Comparison of ENCODE assay signal across 10 cellular contexts in genomic region chr11:567036-567628, GRCh38. TPM values are rescaled to one million over a fixed set of nuclear protein-coding genes. Genes with fewer than 3 reads are reported as not detected.
DNase-seq lines count a peak whose midpoint lies in the region; ATAC-seq and TF ChIP-seq lines count a peak whose summit lies in the region.
"Had no signal": no experiment of that assay in that cellular context is flagged by ENCODE, and none has a peak within 500 bp of the region (broad histone marks: within the 10 kb centered on the region; RNA-seq: fewer than 3 reads in every experiment).

No MANE protein-coding gene starts in this region.

- H3K27me3 Mint-ChIP-seq in CD4-positive, alpha-beta memory T cell = no peaks in the 10 kb centered on the region
- peaks cover 11% of the 10 kb centered on the region for H3K27me3 Mint-ChIP-seq in neural progenitor cell (ENCODE audit: insufficient read depth, low read depth)

- H3K79me2 ChIP-seq in neural progenitor cell (ENCODE audit: low read depth) = peaks cover 7% of the 10 kb centered on the region

- H3K9ac ChIP-seq in colonic mucosa (ENCODE audit: low read depth in 2 of 2, low read length in 2 of 2) (peak overlapping the region; percentile 73 to 91), neural progenitor cell (no peak overlapping the region)

- no peaks in the 10 kb centered on the region for H3K9me3 Mint-ChIP-seq in CD4-positive, alpha-beta memory T cell
- no peaks in the 10 kb centered on the region for H3K9me3 Mint-ChIP-seq in neural progenitor cell

- peaks cover 42% of the 10 kb centered on the region for H3F3A ChIP-seq in neural progenitor cell (ENCODE audit: low read depth)

- no peaks in the 10 kb centered on the region for H3K9me3 ChIP-seq in CD4-positive, alpha-beta memory T cell (ENCODE audit: control insufficient read depth in 1 of 2, low read length in 2 of 2)
- no peaks in the 10 kb centered on the region for H3K9me3 ChIP-seq in MG63
- no peaks in the 10 kb centered on the region for H3K9me3 ChIP-seq in colonic mucosa
- no peaks in the 10 kb centered on the region for H3K9me3 ChIP-seq in neural progenitor cell (ENCODE audit: low read depth)
- H3K9me3 ChIP-seq: SJSA1 had no signal

- no peaks in the 10 kb centered on the region for H3K36me3 ChIP-seq in CD4-positive, alpha-beta memory T cell (ENCODE audit: insufficient read depth, low read length)
- H3K36me3 ChIP-seq in MG63 (no peaks in the 10 kb centered on the region; the same call in none of the 2 replicates), colonic mucosa (no peaks in the 10 kb centered on the region), neural progenitor cell (no peaks in the 10 kb centered on the region)
- H3K36me3 ChIP-seq: SJSA1 had no signal

- peaks cover 0 to 4% of the 10 kb centered on the region in 2 donors for H3K36me3 Mint-ChIP-seq in CD4-positive, alpha-beta memory T cell
- H3K36me3 Mint-ChIP-seq in neural progenitor cell = no peaks in the 10 kb centered on the region

- no peaks in the 10 kb centered on the region for H3K27me3 ChIP-seq in CD4-positive, alpha-beta memory T cell (ENCODE audit: insufficient read depth, low read length)
- H3K27me3 ChIP-seq in MG63 (no peaks in the 10 kb centered on the region), colonic mucosa (no peaks in the 10 kb centered on the region), neural progenitor cell (no peaks in the 10 kb centered on the region)
- H3K27me3 ChIP-seq: SJSA1 had no signal

- ATAC-seq in GM18858 (IDR thresholded peaks at IDR 0.05; ENCODE audit: unreplicated experiment) = no peak

- DNase-seq in CD4-positive, alpha-beta memory T cell = peak in 1 of 5 donors; percentile 30
- DNase-seq in MG63 (no peak), colonic mucosa (no peak), neural progenitor cell (ENCODE audit: low spot score) (no peak), NCI-H128 (lab: John Stamatoyannopoulos, UW; ENCODE audit: unreplicated experiment) (no peak), NCI-H1417 (lab: John Stamatoyannopoulos, UW) (no peak), activated gamma-delta T cell treated with Interleukin-2 at 50 U/mL for 16 hours (no peak)
- DNase-seq: stimulated activated CD4-positive, alpha-beta T cell treated with anti-CD3 and anti-CD28 coated beads, Interleukin-2, amount 100 ng/mL, for 24 hours had no signal

- TF ChIP-seq CTCF in colonic mucosa (IDR thresholded peaks at IDR 0.05) = no peak
- no peak for TF ChIP-seq CTCF in neural progenitor cell (IDR thresholded peaks at IDR 0.05)

- intact Hi-C loops in CD4-positive, alpha-beta memory T cell (cut with micrococcal nuclease) = no loop called here
- intact Hi-C loops in colonic mucosa (cut with DNase I) = no loop called here

- no peak overlapping the region for H3K27ac ChIP-seq in CD4-positive, alpha-beta memory T cell (ENCODE audit: low read depth, low read length)
- H3K27ac ChIP-seq in colonic mucosa = peak overlapping the region; percentile 86
- no peak overlapping the region for H3K27ac ChIP-seq in neural progenitor cell
- H3K27ac ChIP-seq: SJSA1 had no signal

- no peak overlapping the region for H2AFZ ChIP-seq in neural progenitor cell (replicated peaks)

- H3K4me2 ChIP-seq in neural progenitor cell = peak overlapping the region; percentile 83

- CTCF ChIA-PET in CD4-positive, alpha-beta memory T cell (lab: Charles Lee; ENCODE audit: partially characterized antibody) = no interaction called here

- H3K4me3 ChIP-seq in CD4-positive, alpha-beta memory T cell (ENCODE audit: low read length in 2 of 2) = no peak overlapping the region
- H3K4me3 ChIP-seq in MG63 = peak overlapping the region; percentile 67
- H3K4me3 ChIP-seq in colonic mucosa = peak overlapping the region; percentile 63
- peak overlapping the region; percentile 90 for H3K4me3 ChIP-seq in neural progenitor cell

- H3K27ac Mint-ChIP-seq in CD4-positive, alpha-beta memory T cell = peak overlapping the region; percentile 74 to 93 (median 84)
- no peak overlapping the region for H3K27ac Mint-ChIP-seq in neural progenitor cell

- H3K4me3 Mint-ChIP-seq in CD4-positive, alpha-beta memory T cell = peak overlapping the region; percentile 61 to 77 (median 74)
- peak overlapping the region; percentile 92 for H3K4me3 Mint-ChIP-seq in neural progenitor cell

- POLR2A ChIA-PET in CD4-positive, alpha-beta memory T cell (lab: Charles Lee; ENCODE audit: partially characterized antibody) = interaction anchor here (1.0 to 7.5 kb wide), 8 partner anchors 8 to 159 kb away, joined by 3 to 62 read pairs (median 6); partner anchors contain the start of genes DEAF1, LRRC56, PHRF1 and TMEM80

- H4K20me1 ChIP-seq in neural progenitor cell (ENCODE audit: low read depth) = peaks cover 45% of the 10 kb centered on the region

- peaks cover 14% of the 10 kb centered on the region for H3K4me1 ChIP-seq in CD4-positive, alpha-beta memory T cell (ENCODE audit: insufficient read depth, low read length)
- H3K4me1 ChIP-seq in colonic mucosa (peaks cover 5% of the 10 kb centered on the region), neural progenitor cell (peaks cover 32% of the 10 kb centered on the region)

- peaks cover 0 to 6% (median 5%) of the 10 kb centered on the region in 4 donors for H3K4me1 Mint-ChIP-seq in CD4-positive, alpha-beta memory T cell
- H3K4me1 Mint-ChIP-seq in neural progenitor cell = peaks cover 12% of the 10 kb centered on the region

RNA-seq across cellular contexts. Expression of gene RASSF7, which starts 6.4 kb away (rescaled TPM):
- 10 to 100 TPM; 52.7 to 55.2 TPM for total RNA-seq in CD4-positive, alpha-beta memory T cell
- 10 to 100 TPM; 38.4 to 43.7 TPM for polyA plus RNA-seq in CD4-positive, alpha-beta memory T cell
- 3.0 and 25.8 TPM in 2 replicates for total RNA-seq in MG63 (2014; rRNA removed; shearing (Covaris generic); ENCODE audit: low replicate concordance)
- total RNA-seq in colonic mucosa = 100 to 1,000 TPM; 108 to 139 TPM
- 12.8 and 48.3 TPM in 2 replicates for total RNA-seq in neural progenitor cell (ENCODE audit: low replicate concordance)

RNA-seq across cellular contexts. Expression of gene LMNTD2, which starts 6.6 kb away (rescaled TPM):
- 1 to 10 TPM; 7.0 to 8.1 TPM for total RNA-seq in CD4-positive, alpha-beta memory T cell
- polyA plus RNA-seq in CD4-positive, alpha-beta memory T cell = 1 to 10 TPM in 1 of 2 donors, under 1 TPM in 1; 0.94 to 1.3 TPM
- total RNA-seq in MG63 (2014; rRNA removed; shearing (Covaris generic); ENCODE audit: low replicate concordance) = 0.20 and 0.30 TPM in 2 replicates
- total RNA-seq in colonic mucosa (10 to 100 TPM in 1 of 2 donors, 1 to 10 TPM in 1; 9.8 to 13.6 TPM), neural progenitor cell (ENCODE audit: low replicate concordance) (1.1 and 2.5 TPM in 2 replicates)

RNA-seq across cellular contexts. Expression of gene PHRF1, which starts 9.1 kb away (rescaled TPM):
- 10 to 100 TPM; 49.2 to 54.5 TPM for total RNA-seq in CD4-positive, alpha-beta memory T cell
- 10 to 100 TPM in 1 of 2 donors, under 1 TPM in 1; 0.93 to 17.0 TPM for polyA plus RNA-seq in CD4-positive, alpha-beta memory T cell
- total RNA-seq in MG63 (2014; rRNA removed; shearing (Covaris generic); ENCODE audit: low replicate concordance) = 35.4 and 55.2 TPM in 2 replicates
- 10 to 100 TPM; 29.4 to 41.9 TPM for total RNA-seq in colonic mucosa
- total RNA-seq in neural progenitor cell (ENCODE audit: low replicate concordance) = 9.8 and 43.6 TPM in 2 replicates

RNA-seq across cellular contexts. Expression of gene LRRC56, which starts 29.8 kb away (rescaled TPM):
- total RNA-seq in CD4-positive, alpha-beta memory T cell = 1 to 10 TPM; 4.4 to 4.6 TPM
- 1 to 10 TPM in 1 of 2 donors, under 1 TPM in 1; 0.24 to 1.5 TPM for polyA plus RNA-seq in CD4-positive, alpha-beta memory T cell
- total RNA-seq in MG63 (2014; rRNA removed; shearing (Covaris generic); ENCODE audit: low replicate concordance) = 0.63 TPM in 1 of 2 replicates, not detected in the other
- total RNA-seq in colonic mucosa (1 to 10 TPM; 2.8 to 3.2 TPM), neural progenitor cell (ENCODE audit: low replicate concordance) (0.45 and 1.4 TPM in 2 replicates)

RNA-seq across cellular contexts. Expression of gene HRAS, which starts 31.8 kb away (rescaled TPM):
- 10 to 100 TPM; 36.7 to 42.5 TPM for total RNA-seq in CD4-positive, alpha-beta memory T cell
- polyA plus RNA-seq in CD4-positive, alpha-beta memory T cell = 10 to 100 TPM; 12.9 to 28.5 TPM
- 78.8 and 207 TPM in 2 replicates for total RNA-seq in MG63 (2014; rRNA removed; shearing (Covaris generic); ENCODE audit: low replicate concordance)
- 10 to 100 TPM; 38.4 to 67.0 TPM for total RNA-seq in colonic mucosa
- 21.2 and 32.3 TPM in 2 replicates for total RNA-seq in neural progenitor cell (ENCODE audit: low replicate concordance)

Comparison
In these comparisons a context has a peak if more than half of its experiments do, and no peak if none do; other contexts are left out.
1. H3K4me3 ChIP-seq: peak in MG63 (single experiment), colonic mucosa (single experiment) and neural progenitor cell (single experiment); none in CD4-positive, alpha-beta memory T cell (0 of 2).